In genomic region chr13:59468396-59468795, GRCh38 we compare ENCODE assay signal across 1 cellular context.
A peak's percentile ranks its signal among the peaks of the same experiment; 100 is the strongest.
TF ChIP-seq lines count a peak whose summit lies in the region.

No MANE protein-coding gene starts in this region.

TF ChIP-seq in K562, 482 proteins besides CTCF, POLR2A, EP300 and RAD21 (continued from another document and continues in another):
- TF ChIP-seq POLR3G (IDR thresholded peaks at IDR 0.05; ENCODE audit: extremely low read depth, insufficient read length, insufficient replicate concordance) (no peak), MTA1 (IDR thresholded peaks at IDR 0.05; ENCODE audit: borderline replicate concordance) (no peak), DMBX1 (CRISPR knock-in tag; IDR thresholded peaks at IDR 0.05; ENCODE audit: borderline replicate concordance) (no peak), ZNF57 (CRISPR knock-in tag; IDR thresholded peaks at IDR 0.05) (no peak), ESRRA (IDR thresholded peaks at IDR 0.05; ENCODE audit: borderline replicate concordance, low read depth) (no peak), MAX (CRISPR knock-in tag; IDR thresholded peaks at IDR 0.05) (no peak), MECOM (CRISPR knock-in tag; IDR thresholded peaks at IDR 0.05) (no peak), DPF2 (IDR thresholded peaks at IDR 0.05) (peak; percentile 78), YY1 (IDR thresholded peaks at IDR 0.05; ENCODE audit: borderline replicate concordance in 1 of 3, control insufficient read depth in 1 of 3, extremely low read depth in 1 of 3, insufficient read depth in 3 of 3, insufficient read length in 1 of 3, insufficient replicate concordance in 2 of 3, low read depth in 1 of 3, low read length in 2 of 3) (no peak), FOXM1 (IDR thresholded peaks at IDR 0.05; ENCODE audit: low read depth) (peak; percentile 53), FOXM1 (CRISPR knock-in tag; IDR thresholded peaks at IDR 0.05; ENCODE audit: low read depth) (no peak), KLF13 (tag; IDR thresholded peaks at IDR 0.05; ENCODE audit: borderline replicate concordance, low read depth) (no peak), DNMT1 (IDR thresholded peaks at IDR 0.05) (no peak), ZNF311 (CRISPR knock-in tag; IDR thresholded peaks at IDR 0.05) (no peak), NRF1 (conservative IDR thresholded peaks at IDR 0.05 in 1 of 2, IDR thresholded peaks at IDR 0.05 in 1 of 2) (no peak; a peak in 1 of 4 replicates), ZNF212 (CRISPR knock-in tag; IDR thresholded peaks at IDR 0.05) (no peak), SIN3B (IDR thresholded peaks at IDR 0.05; ENCODE audit: low read depth) (no peak), POLR2AphosphoS5 (IDR thresholded peaks at IDR 0.05; ENCODE audit: control insufficient read depth, insufficient read depth, low read depth, low read length) (no peak), HDAC1 (IDR thresholded peaks at IDR 0.05) (no peak), RB1 (IDR thresholded peaks at IDR 0.05; ENCODE audit: low read depth) (no peak), BCLAF1 (IDR thresholded peaks at IDR 0.05; ENCODE audit: borderline replicate concordance in 1 of 2, control insufficient read depth in 1 of 2, low read depth in 2 of 2, low read length in 1 of 2) (no peak), SMARCE1 (IDR thresholded peaks at IDR 0.05) (peak; percentile 39; the same call in 1 of the 2 replicates), TBP (optimal IDR thresholded peaks at IDR 0.05; ENCODE audit: low read depth, low read length) (no peak), CHD2 (IDR thresholded peaks at IDR 0.05; ENCODE audit: low read depth, low read length) (no peak), HINFP (tag; conservative IDR thresholded peaks at IDR 0.05; ENCODE audit: low read depth) (no peak), TAF1 (IDR thresholded peaks at IDR 0.05; ENCODE audit: control insufficient read depth, extremely low read depth, insufficient read depth, low read length, severe bottlenecking) (no peak), GTF2E2 (tag; IDR thresholded peaks at IDR 0.05) (no peak), THAP12 (CRISPR knock-in tag; IDR thresholded peaks at IDR 0.05) (no peak), GABPA (tag; conservative IDR thresholded peaks at IDR 0.05; ENCODE audit: low read depth) (no peak)
- TF ChIP-seq, protein P1, sequence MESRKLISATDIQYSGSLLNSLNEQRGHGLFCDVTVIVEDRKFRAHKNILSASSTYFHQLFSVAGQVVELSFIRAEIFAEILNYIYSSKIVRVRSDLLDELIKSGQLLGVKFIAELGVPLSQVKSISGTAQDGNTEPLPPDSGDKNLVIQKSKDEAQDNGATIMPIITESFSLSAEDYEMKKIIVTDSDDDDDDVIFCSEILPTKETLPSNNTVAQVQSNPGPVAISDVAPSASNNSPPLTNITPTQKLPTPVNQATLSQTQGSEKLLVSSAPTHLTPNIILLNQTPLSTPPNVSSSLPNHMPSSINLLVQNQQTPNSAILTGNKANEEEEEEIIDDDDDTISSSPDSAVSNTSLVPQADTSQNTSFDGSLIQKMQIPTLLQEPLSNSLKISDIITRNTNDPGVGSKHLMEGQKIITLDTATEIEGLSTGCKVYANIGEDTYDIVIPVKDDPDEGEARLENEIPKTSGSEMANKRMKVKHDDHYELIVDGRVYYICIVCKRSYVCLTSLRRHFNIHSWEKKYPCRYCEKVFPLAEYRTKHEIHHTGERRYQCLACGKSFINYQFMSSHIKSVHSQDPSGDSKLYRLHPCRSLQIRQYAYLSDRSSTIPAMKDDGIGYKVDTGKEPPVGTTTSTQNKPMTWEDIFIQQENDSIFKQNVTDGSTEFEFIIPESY (CRISPR knock-in tag; IDR thresholded peaks at IDR 0.05): no peak
- TF ChIP-seq, protein P2, sequence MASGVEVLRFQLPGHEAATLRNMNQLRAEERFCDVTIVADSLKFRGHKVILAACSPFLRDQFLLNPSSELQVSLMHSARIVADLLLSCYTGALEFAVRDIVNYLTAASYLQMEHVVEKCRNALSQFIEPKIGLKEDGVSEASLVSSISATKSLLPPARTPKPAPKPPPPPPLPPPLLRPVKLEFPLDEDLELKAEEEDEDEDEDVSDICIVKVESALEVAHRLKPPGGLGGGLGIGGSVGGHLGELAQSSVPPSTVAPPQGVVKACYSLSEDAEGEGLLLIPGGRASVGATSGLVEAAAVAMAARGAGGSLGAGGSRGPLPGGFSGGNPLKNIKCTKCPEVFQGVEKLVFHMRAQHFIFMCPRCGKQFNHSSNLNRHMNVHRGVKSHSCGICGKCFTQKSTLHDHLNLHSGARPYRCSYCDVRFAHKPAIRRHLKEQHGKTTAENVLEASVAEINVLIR (CRISPR knock-in tag; IDR thresholded peaks at IDR 0.05): no peak
- TF ChIP-seq, protein P3, sequence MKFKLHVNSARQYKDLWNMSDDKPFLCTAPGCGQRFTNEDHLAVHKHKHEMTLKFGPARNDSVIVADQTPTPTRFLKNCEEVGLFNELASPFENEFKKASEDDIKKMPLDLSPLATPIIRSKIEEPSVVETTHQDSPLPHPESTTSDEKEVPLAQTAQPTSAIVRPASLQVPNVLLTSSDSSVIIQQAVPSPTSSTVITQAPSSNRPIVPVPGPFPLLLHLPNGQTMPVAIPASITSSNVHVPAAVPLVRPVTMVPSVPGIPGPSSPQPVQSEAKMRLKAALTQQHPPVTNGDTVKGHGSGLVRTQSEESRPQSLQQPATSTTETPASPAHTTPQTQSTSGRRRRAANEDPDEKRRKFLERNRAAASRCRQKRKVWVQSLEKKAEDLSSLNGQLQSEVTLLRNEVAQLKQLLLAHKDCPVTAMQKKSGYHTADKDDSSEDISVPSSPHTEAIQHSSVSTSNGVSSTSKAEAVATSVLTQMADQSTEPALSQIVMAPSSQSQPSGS (CRISPR knock-in tag; IDR thresholded peaks at IDR 0.05): no peak
- TF ChIP-seq, protein P4, sequence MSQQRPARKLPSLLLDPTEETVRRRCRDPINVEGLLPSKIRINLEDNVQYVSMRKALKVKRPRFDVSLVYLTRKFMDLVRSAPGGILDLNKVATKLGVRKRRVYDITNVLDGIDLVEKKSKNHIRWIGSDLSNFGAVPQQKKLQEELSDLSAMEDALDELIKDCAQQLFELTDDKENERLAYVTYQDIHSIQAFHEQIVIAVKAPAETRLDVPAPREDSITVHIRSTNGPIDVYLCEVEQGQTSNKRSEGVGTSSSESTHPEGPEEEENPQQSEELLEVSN (IDR thresholded peaks at IDR 0.05; ENCODE audit: borderline replicate concordance in 1 of 2, extremely low read depth in 1 of 2, insufficient read depth in 1 of 2, insufficient read length in 1 of 2, low read depth in 1 of 2, low read length in 1 of 2, poor library complexity in 1 of 2, severe bottlenecking in 1 of 2): no peak
- TF ChIP-seq, protein P5, sequence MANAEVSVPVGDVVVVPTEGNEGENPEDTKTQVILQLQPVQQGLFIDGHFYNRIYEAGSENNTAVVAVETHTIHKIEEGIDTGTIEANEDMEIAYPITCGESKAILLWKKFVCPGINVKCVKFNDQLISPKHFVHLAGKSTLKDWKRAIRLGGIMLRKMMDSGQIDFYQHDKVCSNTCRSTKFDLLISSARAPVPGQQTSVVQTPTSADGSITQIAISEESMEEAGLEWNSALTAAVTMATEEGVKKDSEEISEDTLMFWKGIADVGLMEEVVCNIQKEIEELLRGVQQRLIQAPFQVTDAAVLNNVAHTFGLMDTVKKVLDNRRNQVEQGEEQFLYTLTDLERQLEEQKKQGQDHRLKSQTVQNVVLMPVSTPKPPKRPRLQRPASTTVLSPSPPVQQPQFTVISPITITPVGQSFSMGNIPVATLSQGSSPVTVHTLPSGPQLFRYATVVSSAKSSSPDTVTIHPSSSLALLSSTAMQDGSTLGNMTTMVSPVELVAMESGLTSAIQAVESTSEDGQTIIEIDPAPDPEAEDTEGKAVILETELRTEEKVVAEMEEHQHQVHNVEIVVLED (CRISPR knock-in tag; IDR thresholded peaks at IDR 0.05): no peak
- TF ChIP-seq, protein P6, sequence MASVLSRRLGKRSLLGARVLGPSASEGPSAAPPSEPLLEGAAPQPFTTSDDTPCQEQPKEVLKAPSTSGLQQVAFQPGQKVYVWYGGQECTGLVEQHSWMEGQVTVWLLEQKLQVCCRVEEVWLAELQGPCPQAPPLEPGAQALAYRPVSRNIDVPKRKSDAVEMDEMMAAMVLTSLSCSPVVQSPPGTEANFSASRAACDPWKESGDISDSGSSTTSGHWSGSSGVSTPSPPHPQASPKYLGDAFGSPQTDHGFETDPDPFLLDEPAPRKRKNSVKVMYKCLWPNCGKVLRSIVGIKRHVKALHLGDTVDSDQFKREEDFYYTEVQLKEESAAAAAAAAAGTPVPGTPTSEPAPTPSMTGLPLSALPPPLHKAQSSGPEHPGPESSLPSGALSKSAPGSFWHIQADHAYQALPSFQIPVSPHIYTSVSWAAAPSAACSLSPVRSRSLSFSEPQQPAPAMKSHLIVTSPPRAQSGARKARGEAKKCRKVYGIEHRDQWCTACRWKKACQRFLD (CRISPR knock-in tag; IDR thresholded peaks at IDR 0.05): no peak
- TF ChIP-seq, protein P7, sequence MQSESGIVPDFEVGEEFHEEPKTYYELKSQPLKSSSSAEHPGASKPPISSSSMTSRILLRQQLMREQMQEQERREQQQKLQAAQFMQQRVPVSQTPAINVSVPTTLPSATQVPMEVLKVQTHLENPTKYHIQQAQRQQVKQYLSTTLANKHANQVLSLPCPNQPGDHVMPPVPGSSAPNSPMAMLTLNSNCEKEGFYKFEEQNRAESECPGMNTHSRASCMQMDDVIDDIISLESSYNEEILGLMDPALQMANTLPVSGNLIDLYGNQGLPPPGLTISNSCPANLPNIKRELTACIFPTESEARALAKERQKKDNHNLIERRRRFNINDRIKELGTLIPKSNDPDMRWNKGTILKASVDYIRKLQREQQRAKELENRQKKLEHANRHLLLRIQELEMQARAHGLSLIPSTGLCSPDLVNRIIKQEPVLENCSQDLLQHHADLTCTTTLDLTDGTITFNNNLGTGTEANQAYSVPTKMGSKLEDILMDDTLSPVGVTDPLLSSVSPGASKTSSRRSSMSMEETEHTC (IDR thresholded peaks at IDR 0.05): no peak
- TF ChIP-seq, protein P8, sequence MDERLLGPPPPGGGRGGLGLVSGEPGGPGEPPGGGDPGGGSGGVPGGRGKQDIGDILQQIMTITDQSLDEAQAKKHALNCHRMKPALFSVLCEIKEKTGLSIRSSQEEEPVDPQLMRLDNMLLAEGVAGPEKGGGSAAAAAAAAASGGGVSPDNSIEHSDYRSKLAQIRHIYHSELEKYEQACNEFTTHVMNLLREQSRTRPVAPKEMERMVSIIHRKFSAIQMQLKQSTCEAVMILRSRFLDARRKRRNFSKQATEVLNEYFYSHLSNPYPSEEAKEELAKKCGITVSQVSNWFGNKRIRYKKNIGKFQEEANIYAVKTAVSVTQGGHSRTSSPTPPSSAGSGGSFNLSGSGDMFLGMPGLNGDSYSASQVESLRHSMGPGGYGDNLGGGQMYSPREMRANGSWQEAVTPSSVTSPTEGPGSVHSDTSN (CRISPR knock-in tag; IDR thresholded peaks at IDR 0.05; ENCODE audit: low read depth): no peak
- TF ChIP-seq, protein P8 (tag; conservative IDR thresholded peaks at IDR 0.05; ENCODE audit: low read depth): no peak
